In the genomic region with DNA sequence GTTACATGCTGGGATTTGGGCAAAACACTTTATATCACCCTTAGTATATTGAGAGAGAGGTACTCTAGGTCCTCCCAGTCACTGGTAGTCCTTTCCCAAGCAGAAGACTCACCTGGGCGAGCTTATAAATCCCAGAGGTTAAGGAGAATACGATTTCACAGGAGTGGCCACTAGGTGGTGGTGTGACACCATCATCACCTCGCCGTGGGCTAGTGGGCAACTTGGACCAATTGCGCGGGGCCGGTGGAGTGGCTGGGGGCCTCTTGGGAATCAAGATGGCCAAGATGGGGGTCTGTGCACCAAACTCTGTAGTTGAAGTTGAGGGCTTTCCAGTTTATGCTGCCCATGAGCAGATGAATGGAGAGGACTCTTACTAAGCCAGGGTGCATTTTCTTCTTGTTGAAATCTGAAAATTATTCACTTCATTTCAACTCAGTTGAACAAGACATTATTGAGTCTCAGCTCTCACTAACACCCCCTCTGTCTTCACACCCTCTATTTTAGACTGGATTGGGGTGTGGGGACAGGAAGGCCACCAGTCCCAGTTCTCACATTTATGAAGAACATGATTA, we compare ENCODE assay signal across 8 cellular contexts. TPM values are rescaled to one million over a fixed set of nuclear protein-coding genes. Genes with fewer than 3 reads are reported as not detected.
DNase-seq lines count a peak whose midpoint lies in the region; ATAC-seq and TF ChIP-seq lines count a peak whose summit lies in the region.

No MANE protein-coding gene starts in this region.

- H3K27ac ChIP-seq in Karpas-422 (ENCODE audit: low read length) = no peak overlapping the region
- H3K27ac ChIP-seq in foreskin keratinocyte = no peak overlapping the region
- H3K27ac ChIP-seq in trophoblast cell (ENCODE audit: low read depth, low read length) = no peak overlapping the region

- H3K23ac ChIP-seq in trophoblast cell (ENCODE audit: low read length) = no peak overlapping the region

- H4K8ac ChIP-seq in trophoblast cell (ENCODE audit: low read depth, low read length) = no peak overlapping the region

- H3K9me3 ChIP-seq in Karpas-422 (ENCODE audit: low read length) (no peaks in the 10 kb centered on the region), trophoblast cell (ENCODE audit: insufficient read depth, low read depth, low read length) (no peaks in the 10 kb centered on the region)

- DNase-seq in NCI-H526 (lab: John Stamatoyannopoulos, UW) (peak; percentile 21 to 64), NCI-H526 treated with DMSO at 0.1 percent for 48 hours (lab: John Stamatoyannopoulos, UW) (no peak), Karpas-422 (peak; percentile 74), foreskin keratinocyte (peak in 1 of 2 donors; percentile 20), trophoblast cell (peak; percentile 24 to 68)
- DNase-seq in activated CD4-positive, alpha-beta memory T cell treated with anti-CD3 and anti-CD28 coated beads for 36 hours = peak; percentile 30

- H4K12ac ChIP-seq in trophoblast cell (ENCODE audit: low read depth, low read length) = no peak overlapping the region

- peaks cover 2% of the 10 kb centered on the region for H3K4me1 Mint-ChIP-seq in activated CD4-positive, alpha-beta memory T cell treated with anti-CD3 and anti-CD28 coated beads for 36 hours (ENCODE audit: low read depth)

- no peaks in the 10 kb centered on the region for H3K79me2 ChIP-seq in Karpas-422 (ENCODE audit: low read length)
- H3K79me2 ChIP-seq in trophoblast cell (ENCODE audit: control insufficient read depth, insufficient read depth, low read length, poor library complexity) = no peaks in the 10 kb centered on the region

- no peak overlapping the region for H2BK5ac ChIP-seq in trophoblast cell (ENCODE audit: low read depth, low read length, poor library complexity)

- H4K91ac ChIP-seq in trophoblast cell (ENCODE audit: low read depth, low read length) = no peak overlapping the region

- H4K20me1 ChIP-seq in Karpas-422 (ENCODE audit: insufficient read depth, low read depth, low read length) = no peaks in the 10 kb centered on the region

- H3K4ac ChIP-seq in trophoblast cell (ENCODE audit: low read depth, low read length) = no peak overlapping the region

- no peak overlapping the region for H3K4me3 Mint-ChIP-seq in activated CD4-positive, alpha-beta memory T cell treated with anti-CD3 and anti-CD28 coated beads for 36 hours

- H3K18ac ChIP-seq in trophoblast cell (ENCODE audit: low read length) = no peak overlapping the region

- no peak overlapping the region for H2BK120ac ChIP-seq in trophoblast cell (ENCODE audit: insufficient read depth, low read length, poor library complexity)

- no peaks in the 10 kb centered on the region for H3K79me1 ChIP-seq in trophoblast cell (ENCODE audit: low read length)

- H2AK5ac ChIP-seq in trophoblast cell (ENCODE audit: low read length) = no peak overlapping the region

- no CpG with 5 or more reads among the region's 7 CpGs for WGBS in trophoblast cell (ENCODE audit: extremely low coverage, insufficient coverage, insufficient read length)

- H2AFZ ChIP-seq in Karpas-422 (ENCODE audit: low read length) = no peak overlapping the region
- H2AFZ ChIP-seq in trophoblast cell (ENCODE audit: insufficient read depth, low read length, poor library complexity) = no peak overlapping the region

- no peaks in the 10 kb centered on the region for H3K36me3 ChIP-seq in Karpas-422 (ENCODE audit: insufficient read depth, low read length)
- no peaks in the 10 kb centered on the region for H3K36me3 ChIP-seq in trophoblast cell (ENCODE audit: control insufficient read depth in 1 of 2, insufficient read depth in 2 of 2, low read length in 2 of 2)

- TF ChIP-seq CTCF in foreskin keratinocyte (conservative IDR thresholded peaks at IDR 0.05) = peak; percentile 71

- H3K36me3 Mint-ChIP-seq in activated CD4-positive, alpha-beta memory T cell treated with anti-CD3 and anti-CD28 coated beads for 36 hours = no peaks in the 10 kb centered on the region

- peaks cover 7% of the 10 kb centered on the region for H3K27me3 Mint-ChIP-seq in activated CD4-positive, alpha-beta memory T cell treated with anti-CD3 and anti-CD28 coated beads for 36 hours

- H3K9me2 ChIP-seq in Karpas-422 (replicated peaks; ENCODE audit: insufficient read depth, low read length) = no peaks in the 10 kb centered on the region

- POLR2A ChIA-PET in activated CD4-positive, alpha-beta memory T cell treated with anti-CD3 and anti-CD28 coated beads for 36 hours (lab: Charles Lee) = no interaction called here

- no peaks in the 10 kb centered on the region for H3K27me3 ChIP-seq in Karpas-422 (ENCODE audit: low read length)
- no peaks in the 10 kb centered on the region for H3K27me3 ChIP-seq in foreskin keratinocyte
- H3K27me3 ChIP-seq in trophoblast cell (ENCODE audit: insufficient read depth, low read length) = no peaks in the 10 kb centered on the region

- H2BK12ac ChIP-seq in trophoblast cell (ENCODE audit: low read length) = no peak overlapping the region

- no peak overlapping the region for H3K27ac Mint-ChIP-seq in activated CD4-positive, alpha-beta memory T cell treated with anti-CD3 and anti-CD28 coated beads for 36 hours

- ATAC-seq in foreskin keratinocyte (peak; percentile 64), GM21619 (IDR thresholded peaks at IDR 0.05; ENCODE audit: unreplicated experiment) (no peak), HG03342 (IDR thresholded peaks at IDR 0.05; ENCODE audit: unreplicated experiment) (no peak)

- no peak overlapping the region for H3K9ac ChIP-seq in Karpas-422 (ENCODE audit: low read length)
- no peak overlapping the region for H3K9ac ChIP-seq in trophoblast cell (ENCODE audit: low read length)

- H3K4me2 ChIP-seq in Karpas-422 (ENCODE audit: low read depth, low read length, poor library complexity, severe bottlenecking) = no peak overlapping the region
- H3K4me2 ChIP-seq in trophoblast cell (ENCODE audit: low read length) = no peak overlapping the region

- intact Hi-C loops in activated CD4-positive, alpha-beta memory T cell treated with anti-CD3 and anti-CD28 coated beads for 36 hours (cut with micrococcal nuclease) = loop anchor here (5.0 to 10.0 kb wide), 2 partner anchors 266 to 1109 kb away; no protein-coding TSS in a partner anchor

- H3K14ac ChIP-seq in trophoblast cell (ENCODE audit: low read length) = no peak overlapping the region

- H3K4me3 ChIP-seq in Karpas-422 (ENCODE audit: low read length) = no peak overlapping the region
- no peak overlapping the region for H3K4me3 ChIP-seq in trophoblast cell (ENCODE audit: low read depth, low read length)

- H3K9me3 Mint-ChIP-seq in activated CD4-positive, alpha-beta memory T cell treated with anti-CD3 and anti-CD28 coated beads for 36 hours = no peaks in the 10 kb centered on the region

- H3K4me1 ChIP-seq in Karpas-422 (ENCODE audit: low read length) (no peaks in the 10 kb centered on the region), foreskin keratinocyte (no peaks in the 10 kb centered on the region), trophoblast cell (ENCODE audit: control insufficient read depth in 1 of 2, insufficient read depth in 2 of 2, low read length in 2 of 2) (no peaks in the 10 kb centered on the region)

- CTCF ChIA-PET in activated CD4-positive, alpha-beta memory T cell treated with anti-CD3 and anti-CD28 coated beads for 36 hours (lab: Charles Lee) = interaction anchor here (0.6 to 2.5 kb wide), 14 partner anchors 9 to 1110 kb away, joined by 3 to 23 read pairs (median 4); no protein-coding TSS in a partner anchor

RNA-seq across cellular contexts. Expression of a gene that starts 38.2 kb away (rescaled TPM):
- total RNA-seq in Karpas-422 (2014; rRNA removed; shearing (Covaris generic); ENCODE audit: low replicate concordance) = not detected in 2 replicates
- total RNA-seq in activated CD4-positive, alpha-beta memory T cell treated with anti-CD3 and anti-CD28 coated beads for 36 hours = not detected
- total RNA-seq in foreskin keratinocyte = not detected in 2 replicates
- polyA plus RNA-seq in foreskin keratinocyte = not detected in 2 replicates
- not detected in 2 replicates for polyA plus RNA-seq in trophoblast cell (2013)
